Comparison of ENCODE assay signal across 8 cellular contexts in genomic region chr5:110727025-110727314, GRCh38. TPM values are rescaled to one million over a fixed set of nuclear protein-coding genes. Genes with fewer than 3 reads are reported as not detected.
DNase-seq lines count a peak whose midpoint lies in the region; ATAC-seq and TF ChIP-seq lines count a peak whose summit lies in the region.

No MANE protein-coding gene starts in this region.

- no peaks in the 10 kb centered on the region for H3K9me3 ChIP-seq in AG04450 (ENCODE audit: control insufficient read depth, insufficient read depth, low read length)

- peaks cover 5% of the 10 kb centered on the region for H3K4me1 Mint-ChIP-seq in activated T-helper 2 cell treated with anti-CD3 and anti-CD28 coated beads, Interferon-gamma antibody, Interleukin-2, Interleukin-4, amounts not matched to agents 10 μg/mL and 5 μg/mL and 100 μg/mL, durations not matched to agents 14 hours and 24 hours and 36 hours (ENCODE audit: low read depth)
- peaks cover 5% of the 10 kb centered on the region for H3K4me1 Mint-ChIP-seq in stimulated activated naive CD8-positive, alpha-beta T cell treated with anti-CD3 and anti-CD28 coated beads, Interleukin-15, Interleukin-2, amounts not matched to agents 100 ng/mL and 50 ng/mL, for 24 hours (ENCODE audit: low read depth)

- peak overlapping the region; percentile 85 for H3K4me3 Mint-ChIP-seq in activated T-helper 2 cell treated with anti-CD3 and anti-CD28 coated beads, Interferon-gamma antibody, Interleukin-2, Interleukin-4, amounts not matched to agents 10 μg/mL and 5 μg/mL and 100 μg/mL, durations not matched to agents 14 hours and 24 hours and 36 hours (ENCODE audit: low read depth)
- peak overlapping the region; percentile 78 for H3K4me3 Mint-ChIP-seq in stimulated activated naive CD8-positive, alpha-beta T cell treated with anti-CD3 and anti-CD28 coated beads, Interleukin-15, Interleukin-2, amounts not matched to agents 100 ng/mL and 50 ng/mL, for 24 hours

- DNase-seq in AG04450 (ENCODE audit: low read depth, low spot score) = no peak
- no peak for DNase-seq in activated T-helper 2 cell treated with anti-CD3 and anti-CD28 coated beads, Interferon-gamma antibody, Interleukin-2, Interleukin-4, amounts not matched to agents 10 μg/mL and 5 μg/mL and 100 μg/mL, durations not matched to agents 14 hours and 24 hours and 36 hours (ENCODE audit: low spot score)
- DNase-seq in activated CD4-positive, alpha-beta T cell treated with anti-CD3 and anti-CD28 coated beads, Interleukin-2, amount 50 U/mL, for 4 hours = no peak
- no peak for DNase-seq in central memory CD4-positive, alpha-beta T cell

- no peaks in the 10 kb centered on the region for H3K27me3 ChIP-seq in AG04450 (ENCODE audit: control insufficient read depth, insufficient read depth, low read length)

- ATAC-seq in GM19372 (IDR thresholded peaks at IDR 0.05; ENCODE audit: low read depth, unreplicated experiment) (peak; percentile 55), HG03439 (IDR thresholded peaks at IDR 0.05; ENCODE audit: unreplicated experiment) (peak; percentile 44)

- peaks cover 2% of the 10 kb centered on the region for H3K27me3 Mint-ChIP-seq in activated T-helper 2 cell treated with anti-CD3 and anti-CD28 coated beads, Interferon-gamma antibody, Interleukin-2, Interleukin-4, amounts not matched to agents 10 μg/mL and 5 μg/mL and 100 μg/mL, durations not matched to agents 14 hours and 24 hours and 36 hours (ENCODE audit: low read depth)
- peaks cover 3% of the 10 kb centered on the region for H3K27me3 Mint-ChIP-seq in stimulated activated naive CD8-positive, alpha-beta T cell treated with anti-CD3 and anti-CD28 coated beads, Interleukin-15, Interleukin-2, amounts not matched to agents 100 ng/mL and 50 ng/mL, for 24 hours

- intact Hi-C loops in activated T-helper 2 cell treated with anti-CD3 and anti-CD28 coated beads, Interferon-gamma antibody, Interleukin-2, Interleukin-4, amounts not matched to agents 10 μg/mL and 5 μg/mL and 100 μg/mL, durations not matched to agents 14 hours and 24 hours and 36 hours (cut with micrococcal nuclease) = no loop called here

- CTCF ChIA-PET in AG04450 (lab: Charles Lee) = interaction anchor here (1.0 kb wide), 1 partner anchor 9 kb away, joined by 3 read pairs; no protein-coding TSS in a partner anchor

- H3K36me3 Mint-ChIP-seq in activated T-helper 2 cell treated with anti-CD3 and anti-CD28 coated beads, Interferon-gamma antibody, Interleukin-2, Interleukin-4, amounts not matched to agents 10 μg/mL and 5 μg/mL and 100 μg/mL, durations not matched to agents 14 hours and 24 hours and 36 hours (ENCODE audit: low read depth) = no peaks in the 10 kb centered on the region
- no peaks in the 10 kb centered on the region for H3K36me3 Mint-ChIP-seq in stimulated activated naive CD8-positive, alpha-beta T cell treated with anti-CD3 and anti-CD28 coated beads, Interleukin-15, Interleukin-2, amounts not matched to agents 100 ng/mL and 50 ng/mL, for 24 hours (ENCODE audit: low read depth)

- peak; percentile 16; the same call in 1 of the 2 replicates for TF ChIP-seq CTCF in AG04450 (IDR thresholded peaks at IDR 0.05; ENCODE audit: low read depth, low read length)

- H3K27ac ChIP-seq in AG04450 (ENCODE audit: low read depth, low read length) = no peak overlapping the region

- POLR2A ChIA-PET in AG04450 (lab: Yijun Ruan, JAX) = no interaction called here

- H3K4me3 ChIP-seq in AG04450 (ENCODE audit: low read depth, low read length) = peak overlapping the region; percentile 49
- peak overlapping the region; percentile 25 for H3K4me3 ChIP-seq in iPS-11a (ENCODE audit: low read depth, low read length)

- H3K9me3 Mint-ChIP-seq in activated T-helper 2 cell treated with anti-CD3 and anti-CD28 coated beads, Interferon-gamma antibody, Interleukin-2, Interleukin-4, amounts not matched to agents 10 μg/mL and 5 μg/mL and 100 μg/mL, durations not matched to agents 14 hours and 24 hours and 36 hours = no peaks in the 10 kb centered on the region
- H3K9me3 Mint-ChIP-seq in stimulated activated naive CD8-positive, alpha-beta T cell treated with anti-CD3 and anti-CD28 coated beads, Interleukin-15, Interleukin-2, amounts not matched to agents 100 ng/mL and 50 ng/mL, for 24 hours = no peaks in the 10 kb centered on the region

- peak overlapping the region; percentile 71 for H3K27ac Mint-ChIP-seq in activated T-helper 2 cell treated with anti-CD3 and anti-CD28 coated beads, Interferon-gamma antibody, Interleukin-2, Interleukin-4, amounts not matched to agents 10 μg/mL and 5 μg/mL and 100 μg/mL, durations not matched to agents 14 hours and 24 hours and 36 hours
- no peak overlapping the region for H3K27ac Mint-ChIP-seq in stimulated activated naive CD8-positive, alpha-beta T cell treated with anti-CD3 and anti-CD28 coated beads, Interleukin-15, Interleukin-2, amounts not matched to agents 100 ng/mL and 50 ng/mL, for 24 hours

RNA-seq across cellular contexts. Expression of gene TMEM232, which starts 0.5 kb away (rescaled TPM):
- polyA plus RNA-seq in AG04450 (2011; rRNA removed) = 0.50 and 0.95 TPM in 2 replicates
- polyA minus RNA-seq in AG04450 (2011; rRNA and poly(A)+ RNA removed) = 1.9 and 2.3 TPM in 2 replicates
- 0.80 and 1.1 TPM in 2 replicates for total RNA-seq in activated T-helper 2 cell treated with anti-CD3 and anti-CD28 coated beads, Interferon-gamma antibody, Interleukin-2, Interleukin-4, amounts not matched to agents 10 μg/mL and 5 μg/mL and 100 μg/mL, durations not matched to agents 14 hours and 24 hours and 36 hours

RNA-seq across cellular contexts. Expression of gene SLC25A46, which starts 11.8 kb away (rescaled TPM):
- 45.2 and 60.3 TPM in 2 replicates for polyA plus RNA-seq in AG04450 (2011; rRNA removed)
- polyA minus RNA-seq in AG04450 (2011; rRNA and poly(A)+ RNA removed) = 23.3 and 52.1 TPM in 2 replicates
- total RNA-seq in activated T-helper 2 cell treated with anti-CD3 and anti-CD28 coated beads, Interferon-gamma antibody, Interleukin-2, Interleukin-4, amounts not matched to agents 10 μg/mL and 5 μg/mL and 100 μg/mL, durations not matched to agents 14 hours and 24 hours and 36 hours = 44.0 and 44.8 TPM in 2 replicates
